ENCODE assay signal across 18 cellular contexts in genomic region chr2:180202591-180202990, GRCh38.
A peak's percentile ranks its signal among the peaks of the same experiment; 100 is the strongest.
DNase-seq lines count a peak whose midpoint lies in the region; TF ChIP-seq lines count a peak whose summit lies in the region.
"Had no signal": no experiment of that assay in that cellular context is flagged by ENCODE, and none has a peak within 500 bp of the region (broad histone marks: within the 10 kb centered on the region; RNA-seq: fewer than 3 reads in every experiment).

No MANE protein-coding gene starts in this region.

- H3K4me1 ChIP-seq in ACC112 (ENCODE audit: control insufficient read depth, insufficient read depth, low read length, unreplicated experiment): peaks cover 18% of the 10 kb centered on the region
- H3K4me1 ChIP-seq: breast epithelium, Peyer's patch, psoas muscle had no signal

- H3K36me3 ChIP-seq in ACC112 (ENCODE audit: insufficient read depth, low read length): no peaks in the 10 kb centered on the region
- H3K36me3 ChIP-seq: breast epithelium, Peyer's patch had no signal

- no peaks in the 10 kb centered on the region for H3K79me2 ChIP-seq in ACC112 (ENCODE audit: control insufficient read depth, insufficient read depth, low read length, unreplicated experiment)

- peaks cover 19% of the 10 kb centered on the region for H3K4me1 Mint-ChIP-seq in nephron
- no peaks in the 10 kb centered on the region for H3K4me1 Mint-ChIP-seq in activated naive CD4-positive, alpha-beta T cell treated with anti-CD3 and anti-CD28 coated beads for 36 hours (ENCODE audit: low read depth)
- H3K4me1 Mint-ChIP-seq: activated B cell treated with CpG ODN at 0.5 μM for 24 hours, T-cell had no signal

- no peaks in the 10 kb centered on the region for H3K36me3 Mint-ChIP-seq in nephron (ENCODE audit: low read depth)
- H3K36me3 Mint-ChIP-seq in activated naive CD4-positive, alpha-beta T cell treated with anti-CD3 and anti-CD28 coated beads for 36 hours (ENCODE audit: low read depth): no peaks in the 10 kb centered on the region
- H3K36me3 Mint-ChIP-seq: T-cell had no signal

- H3K27me3 Mint-ChIP-seq in nephron (ENCODE audit: low read depth): no peaks in the 10 kb centered on the region
- H3K27me3 Mint-ChIP-seq in activated naive CD4-positive, alpha-beta T cell treated with anti-CD3 and anti-CD28 coated beads for 36 hours (ENCODE audit: low read depth): peaks cover 5% of the 10 kb centered on the region
- H3K27me3 Mint-ChIP-seq: activated B cell treated with CpG ODN at 0.5 μM for 24 hours, T-cell had no signal

- peak overlapping the region in 1 of 3 experiments; percentile 21 for H3K4me3 Mint-ChIP-seq in nephron
- H3K4me3 Mint-ChIP-seq in activated naive CD4-positive, alpha-beta T cell treated with anti-CD3 and anti-CD28 coated beads for 36 hours: no peak overlapping the region
- H3K4me3 Mint-ChIP-seq: activated B cell treated with CpG ODN at 0.5 μM for 24 hours, endodermal cell, T-cell had no signal

- H3K9me3 Mint-ChIP-seq in nephron: no peaks in the 10 kb centered on the region
- H3K9me3 Mint-ChIP-seq in activated naive CD4-positive, alpha-beta T cell treated with anti-CD3 and anti-CD28 coated beads for 36 hours: no peaks in the 10 kb centered on the region
- H3K9me3 Mint-ChIP-seq: activated B cell treated with CpG ODN at 0.5 μM for 24 hours, endodermal cell, T-cell had no signal

- intact Hi-C loops in activated naive CD4-positive, alpha-beta T cell treated with anti-CD3 and anti-CD28 coated beads for 36 hours (cut with micrococcal nuclease): no loop called here

- TF ChIP-seq CTCF in fibroblast of mammary gland (conservative IDR thresholded peaks at IDR 0.05; ENCODE audit: control insufficient read depth, insufficient read depth, low read depth, low read length) (no peak), nephron (IDR thresholded peaks at IDR 0.05; ENCODE audit: unreplicated experiment in 3 of 3) (no peak)

- CTCF ChIA-PET in activated naive CD4-positive, alpha-beta T cell treated with anti-CD3 and anti-CD28 coated beads for 36 hours (lab: Charles Lee): no interaction called here

- no peaks in the 10 kb centered on the region for H3K27me3 ChIP-seq in ACC112 (ENCODE audit: insufficient read depth, low read length)
- H3K27me3 ChIP-seq: breast epithelium, Peyer's patch had no signal

- H2AFZ ChIP-seq in ACC112 (ENCODE audit: low read length, unreplicated experiment): peak overlapping the region; percentile 42

- peak overlapping the region; percentile 61 to 75 (median 71) for H3K27ac Mint-ChIP-seq in nephron
- no peak overlapping the region for H3K27ac Mint-ChIP-seq in activated naive CD4-positive, alpha-beta T cell treated with anti-CD3 and anti-CD28 coated beads for 36 hours
- H3K27ac Mint-ChIP-seq: activated B cell treated with CpG ODN at 0.5 μM for 24 hours, endodermal cell, T-cell had no signal

- DNase-seq in NCI-H446 (lab: John Stamatoyannopoulos, UW) (peak; percentile 38 to 69), fibroblast of mammary gland (ENCODE audit: low read depth) (peak; percentile 38), T-helper 2 cell (no peak)
- DNase-seq in activated naive CD4-positive, alpha-beta T cell treated with anti-CD3 and anti-CD28 coated beads for 36 hours: no peak
- DNase-seq in central memory CD4-positive, alpha-beta T cell: no peak
- no peak for DNase-seq in stimulated activated CD4-positive, alpha-beta T cell treated with anti-CD3 and anti-CD28 coated beads, Interleukin-12 subunit alpha, Interleukin-12 subunit beta, amount 100 ng/mL, for 4 hours
- DNase-seq: ACHN, activated B cell treated with CpG ODN at 0.5 μM for 24 hours, endodermal cell, GF-D8, NCI-H146, NCI-H748 treated with DMSO at 0.1 percent for 48 hours, Peyer's patch, psoas muscle, T-cell had no signal

- no peak overlapping the region for H3K27ac ChIP-seq in ACC112 (ENCODE audit: low read depth, low read length)
- H3K27ac ChIP-seq: breast epithelium, Peyer's patch, psoas muscle had no signal

- H3K4me3 ChIP-seq in ACC112 (ENCODE audit: low read depth, low read length) (no peak overlapping the region), fibroblast of mammary gland (ENCODE audit: control insufficient read depth, low read depth, low read length) (no peak overlapping the region)
- H3K4me3 ChIP-seq: Peyer's patch, psoas muscle had no signal

Comparison
In these comparisons a context has a peak if more than half of its experiments do, and no peak if none do; other contexts are left out.
1. DNase-seq: peak in NCI-H446 (2 of 2) and fibroblast of mammary gland (single experiment); none in T-helper 2 cell (0 of 5), activated naive CD4-positive, alpha-beta T cell treated with anti-CD3 and anti-CD28 coated beads for 36 hours (single experiment), central memory CD4-positive, alpha-beta T cell (single experiment) and stimulated activated CD4-positive, alpha-beta T cell treated with anti-CD3 and anti-CD28 coated beads, Interleukin-12 subunit alpha, Interleukin-12 subunit beta, amount 100 ng/mL, for 4 hours (single experiment).